1 cellular context compared by ENCODE assay signal in the genomic region with DNA sequence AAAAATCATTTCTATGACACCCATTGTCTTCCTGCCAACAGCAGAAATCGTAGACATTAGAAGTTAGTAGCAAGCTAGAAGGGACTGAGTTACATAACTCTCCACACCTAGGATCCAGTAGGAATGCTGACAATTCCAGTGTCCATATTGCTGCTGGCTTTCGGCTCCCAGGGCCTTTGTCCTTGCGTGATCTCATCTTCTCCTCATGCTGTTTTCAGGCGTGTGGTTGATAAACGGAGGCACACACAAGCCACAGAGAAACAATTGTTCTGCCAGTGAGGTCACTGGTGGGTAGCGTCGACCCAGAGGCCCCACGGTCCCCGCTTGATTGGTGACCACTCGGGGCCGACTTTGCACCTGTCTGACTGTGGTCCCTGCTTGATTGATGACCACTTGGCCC.
TF ChIP-seq lines count a peak whose summit lies in the region.

No MANE protein-coding gene starts in this region.

TF ChIP-seq in GM23338, 12 proteins besides CTCF, POLR2A, EP300 and RAD21 (continued from another document):
- TF ChIP-seq, protein P1, sequence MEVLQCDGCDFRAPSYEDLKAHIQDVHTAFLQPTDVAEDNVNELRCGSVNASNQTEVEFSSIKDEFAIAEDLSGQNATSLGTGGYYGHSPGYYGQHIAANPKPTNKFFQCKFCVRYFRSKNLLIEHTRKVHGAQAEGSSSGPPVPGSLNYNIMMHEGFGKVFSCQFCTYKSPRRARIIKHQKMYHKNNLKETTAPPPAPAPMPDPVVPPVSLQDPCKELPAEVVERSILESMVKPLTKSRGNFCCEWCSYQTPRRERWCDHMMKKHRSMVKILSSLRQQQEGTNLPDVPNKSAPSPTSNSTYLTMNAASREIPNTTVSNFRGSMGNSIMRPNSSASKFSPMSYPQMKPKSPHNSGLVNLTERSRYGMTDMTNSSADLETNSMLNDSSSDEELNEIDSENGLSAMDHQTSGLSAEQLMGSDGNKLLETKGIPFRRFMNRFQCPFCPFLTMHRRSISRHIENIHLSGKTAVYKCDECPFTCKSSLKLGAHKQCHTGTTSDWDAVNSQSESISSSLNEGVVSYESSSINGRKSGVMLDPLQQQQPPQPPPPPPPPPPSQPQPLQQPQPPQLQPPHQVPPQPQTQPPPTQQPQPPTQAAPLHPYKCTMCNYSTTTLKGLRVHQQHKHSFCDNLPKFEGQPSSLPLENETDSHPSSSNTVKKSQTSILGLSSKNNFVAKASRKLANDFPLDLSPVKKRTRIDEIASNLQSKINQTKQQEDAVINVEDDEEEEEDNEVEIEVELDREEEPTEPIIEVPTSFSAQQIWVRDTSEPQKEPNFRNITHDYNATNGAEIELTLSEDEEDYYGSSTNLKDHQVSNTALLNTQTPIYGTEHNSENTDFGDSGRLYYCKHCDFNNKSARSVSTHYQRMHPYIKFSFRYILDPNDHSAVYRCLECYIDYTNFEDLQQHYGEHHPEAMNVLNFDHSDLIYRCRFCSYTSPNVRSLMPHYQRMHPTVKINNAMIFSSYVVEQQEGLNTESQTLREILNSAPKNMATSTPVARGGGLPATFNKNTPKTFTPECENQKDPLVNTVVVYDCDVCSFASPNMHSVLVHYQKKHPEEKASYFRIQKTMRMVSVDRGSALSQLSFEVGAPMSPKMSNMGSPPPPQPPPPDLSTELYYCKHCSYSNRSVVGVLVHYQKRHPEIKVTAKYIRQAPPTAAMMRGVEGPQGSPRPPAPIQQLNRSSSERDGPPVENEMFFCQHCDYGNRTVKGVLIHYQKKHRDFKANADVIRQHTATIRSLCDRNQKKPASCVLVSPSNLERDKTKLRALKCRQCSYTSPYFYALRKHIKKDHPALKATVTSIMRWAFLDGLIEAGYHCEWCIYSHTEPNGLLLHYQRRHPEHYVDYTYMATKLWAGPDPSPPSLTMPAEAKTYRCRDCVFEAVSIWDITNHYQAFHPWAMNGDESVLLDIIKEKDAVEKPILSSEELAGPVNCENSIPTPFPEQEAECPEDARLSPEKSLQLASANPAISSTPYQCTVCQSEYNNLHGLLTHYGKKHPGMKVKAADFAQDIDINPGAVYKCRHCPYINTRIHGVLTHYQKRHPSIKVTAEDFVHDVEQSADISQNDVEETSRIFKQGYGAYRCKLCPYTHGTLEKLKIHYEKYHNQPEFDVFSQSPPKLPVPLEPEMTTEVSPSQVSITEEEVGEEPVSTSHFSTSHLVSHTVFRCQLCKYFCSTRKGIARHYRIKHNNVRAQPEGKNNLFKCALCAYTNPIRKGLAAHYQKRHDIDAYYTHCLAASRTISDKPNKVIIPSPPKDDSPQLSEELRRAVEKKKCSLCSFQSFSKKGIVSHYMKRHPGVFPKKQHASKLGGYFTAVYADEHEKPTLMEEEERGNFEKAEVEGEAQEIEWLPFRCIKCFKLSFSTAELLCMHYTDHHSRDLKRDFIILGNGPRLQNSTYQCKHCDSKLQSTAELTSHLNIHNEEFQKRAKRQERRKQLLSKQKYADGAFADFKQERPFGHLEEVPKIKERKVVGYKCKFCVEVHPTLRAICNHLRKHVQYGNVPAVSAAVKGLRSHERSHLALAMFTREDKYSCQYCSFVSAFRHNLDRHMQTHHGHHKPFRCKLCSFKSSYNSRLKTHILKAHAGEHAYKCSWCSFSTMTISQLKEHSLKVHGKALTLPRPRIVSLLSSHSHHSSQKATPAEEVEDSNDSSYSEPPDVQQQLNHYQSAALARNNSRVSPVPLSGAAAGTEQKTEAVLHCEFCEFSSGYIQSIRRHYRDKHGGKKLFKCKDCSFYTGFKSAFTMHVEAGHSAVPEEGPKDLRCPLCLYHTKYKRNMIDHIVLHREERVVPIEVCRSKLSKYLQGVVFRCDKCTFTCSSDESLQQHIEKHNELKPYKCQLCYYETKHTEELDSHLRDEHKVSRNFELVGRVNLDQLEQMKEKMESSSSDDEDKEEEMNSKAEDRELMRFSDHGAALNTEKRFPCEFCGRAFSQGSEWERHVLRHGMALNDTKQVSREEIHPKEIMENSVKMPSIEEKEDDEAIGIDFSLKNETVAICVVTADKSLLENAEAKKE (CRISPR knock-in tag; IDR thresholded peaks at IDR 0.05): no peak
- TF ChIP-seq REST (IDR thresholded peaks at IDR 0.05; ENCODE audit: unreplicated experiment) (no peak), NANOG (IDR thresholded peaks at IDR 0.05; ENCODE audit: borderline replicate concordance) (no peak), EZH2phosphoT487 (IDR thresholded peaks at IDR 0.05; ENCODE audit: unreplicated experiment) (no peak), EZH2 (IDR thresholded peaks at IDR 0.05; ENCODE audit: low read depth, unreplicated experiment) (no peak), STAT1 (IDR thresholded peaks at IDR 0.05; ENCODE audit: unreplicated experiment) (no peak)
- TF ChIP-seq, protein P2, sequence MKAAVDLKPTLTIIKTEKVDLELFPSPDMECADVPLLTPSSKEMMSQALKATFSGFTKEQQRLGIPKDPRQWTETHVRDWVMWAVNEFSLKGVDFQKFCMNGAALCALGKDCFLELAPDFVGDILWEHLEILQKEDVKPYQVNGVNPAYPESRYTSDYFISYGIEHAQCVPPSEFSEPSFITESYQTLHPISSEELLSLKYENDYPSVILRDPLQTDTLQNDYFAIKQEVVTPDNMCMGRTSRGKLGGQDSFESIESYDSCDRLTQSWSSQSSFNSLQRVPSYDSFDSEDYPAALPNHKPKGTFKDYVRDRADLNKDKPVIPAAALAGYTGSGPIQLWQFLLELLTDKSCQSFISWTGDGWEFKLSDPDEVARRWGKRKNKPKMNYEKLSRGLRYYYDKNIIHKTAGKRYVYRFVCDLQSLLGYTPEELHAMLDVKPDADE (IDR thresholded peaks at IDR 0.05): no peak
TF ChIP-seq in GM23338: peak in this region for 0.
